Comparison of ENCODE assay signal across 8 cellular contexts in genomic region chr12:50283230-50283923, GRCh38. TPM values are rescaled to one million over a fixed set of nuclear protein-coding genes. Genes with fewer than 3 reads are reported as not detected.
DNase-seq lines count a peak whose midpoint lies in the region; ATAC-seq, FAIRE-seq and TF ChIP-seq lines count a peak whose summit lies in the region.

Gene LIMA1 (minus strand): TSS chr12:50283520. CDS start chr12:50248751, 34,769 bp downstream.

- H2BK5ac ChIP-seq in H1 (ENCODE audit: low read depth, low read length) (0 out of 2 replicates have a peak within 1 kb of the TSS, but pooled peaks have one; percentile 2), mesenchymal stem cell (ENCODE audit: low read depth, low read length, poor library complexity, severe bottlenecking) (no peak within 1 kb of the TSS)

- H2BK15ac ChIP-seq in H1 (ENCODE audit: low read length), result no peak within 1 kb of the TSS
- peak within 1 kb of the TSS; percentile 80 for H2BK15ac ChIP-seq in mesenchymal stem cell (ENCODE audit: low read depth, poor library complexity, severe bottlenecking)

- H3K18ac ChIP-seq in H1 (ENCODE audit: extremely low read depth, low read length) (0 out of 2 replicates have a peak within 1 kb of the TSS, but pooled peaks have one; percentile 17), mesenchymal stem cell (ENCODE audit: low read depth in 1 of 2, low read length in 2 of 2) (peak within 1 kb of the TSS; percentile 40 to 95)

- peak within 1 kb of the TSS; percentile 59 for H3K27ac ChIP-seq in CD8-positive, alpha-beta T cell (ENCODE audit: low read depth, low read length)
- H3K27ac ChIP-seq in H1 (ENCODE audit: low read depth, low read length) (peak within 1 kb of the TSS; percentile 46; the same call in 1 of the 2 replicates), mesenchymal stem cell (ENCODE audit: low read length, poor library complexity, severe bottlenecking) (peak within 1 kb of the TSS; percentile 61)

- H3K4me1 Mint-ChIP-seq in CD8-positive, alpha-beta T cell (ENCODE audit: low read depth), result peaks cover 29% of the 10 kb centered on the region

- peak; percentile 97 for ATAC-seq in CD8-positive, alpha-beta T cell

- H4K91ac ChIP-seq in H1 (replicated peaks; ENCODE audit: insufficient read length, low read length), result peak within 1 kb of the TSS; percentile 58
- H4K91ac ChIP-seq in mesenchymal stem cell (ENCODE audit: low read length), result peak within 1 kb of the TSS; percentile 93

- no peak within 1 kb of the TSS for H3K56ac ChIP-seq in H1 (replicated peaks; ENCODE audit: insufficient read length, low read depth, low read length)

- H3K4me3 ChIP-seq in CD8-positive, alpha-beta T cell (ENCODE audit: low read depth, low read length), result peak within 1 kb of the TSS; percentile 57
- peak within 1 kb of the TSS; percentile 50 to 80 (median 76) for H3K4me3 ChIP-seq in H1 (ENCODE audit: extremely low read depth in 1 of 4, insufficient read depth in 2 of 4, low read depth in 3 of 4, low read length in 4 of 4)
- H3K4me3 ChIP-seq in mesenchymal stem cell (ENCODE audit: insufficient read depth in 1 of 2, low read depth in 1 of 2, low read length in 2 of 2), result peak within 1 kb of the TSS; percentile 85 to 93

- H3K4ac ChIP-seq in H1 (replicated peaks; ENCODE audit: insufficient read length, low read depth, low read length) (no peak within 1 kb of the TSS), mesenchymal stem cell (ENCODE audit: low read depth in 1 of 2, low read length in 2 of 2) (peak within 1 kb of the TSS; percentile 86 to 99)

- H2AFZ ChIP-seq in H1 (ENCODE audit: low read length) (peak within 1 kb of the TSS; percentile 98), mesenchymal stem cell (ENCODE audit: low read depth, low read length) (peak within 1 kb of the TSS; percentile 99)

- H3K4me1 ChIP-seq in CD8-positive, alpha-beta T cell (ENCODE audit: insufficient read depth, low read length), result peaks cover 19% of the 10 kb centered on the region
- H3K4me1 ChIP-seq in H1 (replicated peaks in 1 of 4; ENCODE audit: control insufficient read depth in 3 of 4, insufficient read depth in 4 of 4, low read length in 3 of 4) (peaks cover 2 to 9% (median 6%) of the 10 kb centered on the region in 4 experiments; a peak in 5 of 7 replicates), mesenchymal stem cell (ENCODE audit: control insufficient read depth, insufficient read depth, low read depth, low read length) (peaks cover 6% of the 10 kb centered on the region)

- FAIRE-seq in H1 (lab: Jason Lieb, UNC), result no peak

- H3K9me3 ChIP-seq in CD8-positive, alpha-beta T cell (ENCODE audit: low read length), result no peaks in the 10 kb centered on the region
- H3K9me3 ChIP-seq in H1 (ENCODE audit: insufficient read depth in 2 of 2, low read depth in 1 of 2, low read length in 1 of 2) (no peaks in the 10 kb centered on the region), mesenchymal stem cell (ENCODE audit: control insufficient read depth, low read length) (no peaks in the 10 kb centered on the region)

- H3K23ac ChIP-seq in H1 (ENCODE audit: insufficient read length), result no peak within 1 kb of the TSS
- peak within 1 kb of the TSS in 1 of 2 experiments; percentile 83 for H3K23ac ChIP-seq in mesenchymal stem cell (ENCODE audit: low read length in 2 of 2)

- POLR2A ChIA-PET in CD8-positive, alpha-beta T cell (lab: Charles Lee), result interaction anchor here (0.7 to 2.3 kb wide), 5 partner anchors 10 to 171 kb away, joined by 3 to 12 read pairs (median 5); partner anchors contain the start of gene COX14
- POLR2A ChIA-PET in H1 (lab: Charles Lee; ENCODE audit: partially characterized antibody), result interaction anchor here (0.6 to 2.7 kb wide), 16 partner anchors 9 to 480 kb away, joined by 3 to 12 read pairs (median 4); partner anchors contain the start of genes ATF1, CERS5 and SMARCD1

- CTCF ChIA-PET in CD8-positive, alpha-beta T cell (lab: Charles Lee), result interaction anchor here (0.7 to 2.3 kb wide), 6 partner anchors 9 to 196 kb away, joined by 3 to 9 read pairs (median 4); partner anchors contain the start of gene COX14
- CTCF ChIA-PET in H1 (lab: Charles Lee; ENCODE audit: partially characterized antibody), result interaction anchor here (0.6 to 1.9 kb wide), 15 partner anchors 10 to 1335 kb away, joined by 3 to 7 read pairs (median 3); no protein-coding TSS in a partner anchor

- TF ChIP-seq CTCF in CD8-positive, alpha-beta T cell (IDR thresholded peaks at IDR 0.05), result no peak
- TF ChIP-seq CTCF in GM20000 (IDR thresholded peaks at IDR 0.05; ENCODE audit: extremely low read depth, missing control alignments) (no peak), H1 (IDR thresholded peaks at IDR 0.05; ENCODE audit: control extremely low read depth in 1 of 3, insufficient read depth in 1 of 3, low read depth in 1 of 3, low read length in 3 of 3) (peak; percentile 29 to 58 (median 39); a peak in 3 of 4 replicates)

- H4K8ac ChIP-seq in H1 (ENCODE audit: extremely low read depth, insufficient read depth, low read length), result no peak within 1 kb of the TSS
- H4K8ac ChIP-seq in mesenchymal stem cell (ENCODE audit: low read length), result peak within 1 kb of the TSS; percentile 94

- peak within 1 kb of the TSS; percentile 49 for H4K5ac ChIP-seq in H1 (ENCODE audit: insufficient read length, low read depth, low read length)

- H3K27ac Mint-ChIP-seq in CD8-positive, alpha-beta T cell, result peak within 1 kb of the TSS; percentile 93

- H3K14ac ChIP-seq in H1 (ENCODE audit: insufficient read length) (no peak within 1 kb of the TSS), mesenchymal stem cell (ENCODE audit: low read length in 2 of 2) (peak within 1 kb of the TSS in 1 of 2 experiments; percentile 87)

- TF ChIP-seq EP300 in H1 (IDR thresholded peaks at IDR 0.05; ENCODE audit: borderline replicate concordance in 1 of 2, low read depth in 2 of 2, low read length in 2 of 2), result no peak

- no peaks in the 10 kb centered on the region for H3K27me3 Mint-ChIP-seq in CD8-positive, alpha-beta T cell (ENCODE audit: low read depth)

- H2BK20ac ChIP-seq in H1 (ENCODE audit: low read length), result no peak within 1 kb of the TSS

- no peaks in the 10 kb centered on the region for H3K36me3 ChIP-seq in CD8-positive, alpha-beta T cell (ENCODE audit: insufficient read depth, low read length)
- H3K36me3 ChIP-seq in H1 (ENCODE audit: control insufficient read depth in 2 of 4, insufficient read depth in 4 of 4, low read length in 3 of 4), result no peaks in the 10 kb centered on the region
- H3K36me3 ChIP-seq in mesenchymal stem cell (ENCODE audit: control insufficient read depth in 1 of 2, insufficient read depth in 2 of 2, low read depth in 1 of 2, low read length in 2 of 2), result peaks cover 0 to 4% of the 10 kb centered on the region in 2 experiments

- H3K4me2 ChIP-seq in H1 (ENCODE audit: insufficient read depth in 1 of 2, low read depth in 2 of 2, low read length in 2 of 2) (peak within 1 kb of the TSS; percentile 79 to 98), mesenchymal stem cell (ENCODE audit: low read length, poor library complexity, severe bottlenecking) (peak within 1 kb of the TSS; percentile 86)

- TF ChIP-seq POLR2A in H1 (IDR thresholded peaks at IDR 0.05; ENCODE audit: control extremely low read depth in 1 of 2, low read depth in 2 of 2, low read length in 2 of 2), result peak; percentile 87 to 94

- no peaks in the 10 kb centered on the region for H3K36me3 Mint-ChIP-seq in CD8-positive, alpha-beta T cell

- H3K27me3 ChIP-seq in CD8-positive, alpha-beta T cell (ENCODE audit: insufficient read depth, low read length), result no peaks in the 10 kb centered on the region
- H3K27me3 ChIP-seq in H1 (replicated peaks in 1 of 4; ENCODE audit: control insufficient read depth in 3 of 4, extremely low read depth in 1 of 4, insufficient read depth in 3 of 4, low read length in 3 of 4) (no peaks in the 10 kb centered on the region), mesenchymal stem cell (ENCODE audit: control insufficient read depth in 1 of 2, insufficient read depth in 1 of 2, low read length in 2 of 2) (no peaks in the 10 kb centered on the region)

- H2BK120ac ChIP-seq in H1 (replicated peaks; ENCODE audit: low read depth, low read length), result no peak within 1 kb of the TSS
- peak within 1 kb of the TSS; percentile 58 for H2BK120ac ChIP-seq in mesenchymal stem cell (ENCODE audit: low read depth, low read length)

- peaks cover 10% of the 10 kb centered on the region for H3K23me2 ChIP-seq in H1 (ENCODE audit: low read depth, low read length)

- H2AK5ac ChIP-seq in H1 (ENCODE audit: low read depth, low read length) (no peak within 1 kb of the TSS), mesenchymal stem cell (ENCODE audit: low read length, severe bottlenecking) (peak within 1 kb of the TSS; percentile 90)

- H3K79me1 ChIP-seq in H1 (ENCODE audit: low read depth, low read length), result no peaks in the 10 kb centered on the region
- H3K79me1 ChIP-seq in mesenchymal stem cell (replicated peaks; ENCODE audit: low read length, poor library complexity, severe bottlenecking), result peaks cover 18% of the 10 kb centered on the region

- intact Hi-C loops in CD8-positive, alpha-beta T cell (cut with DNase I, micrococcal nuclease), result loop anchor here (1.0 to 10.0 kb wide), 8 partner anchors 61 to 1671 kb away; partner anchors contain the start of genes SMARCD1 (in 2 of the 2), ACVR1B (in 1 of the 2), CERS5 (in 1 of the 2) and COX14 (in 1 of the 2)

- H3K9me3 Mint-ChIP-seq in CD8-positive, alpha-beta T cell, result no peaks in the 10 kb centered on the region

- H2BK12ac ChIP-seq in H1 (ENCODE audit: low read depth, low read length) (no peak within 1 kb of the TSS), mesenchymal stem cell (ENCODE audit: low read length in 2 of 2) (peak within 1 kb of the TSS in 1 of 2 experiments; percentile 71)

- no peaks in the 10 kb centered on the region for H3K79me2 ChIP-seq in H1 (ENCODE audit: control insufficient read depth in 1 of 2, insufficient read depth in 2 of 2, low read length in 2 of 2)

- H4K20me1 ChIP-seq in H1 (replicated peaks in 1 of 2; ENCODE audit: control insufficient read depth in 1 of 2, insufficient read depth in 2 of 2, low read length in 2 of 2), result no peaks in the 10 kb centered on the region

- TF ChIP-seq RAD21 in H1 (IDR thresholded peaks at IDR 0.05 in 1 of 2, conservative IDR thresholded peaks at IDR 0.05 in 1 of 2; ENCODE audit: low read depth in 2 of 2, low read length in 2 of 2), result peak; percentile 26 to 43; a peak in 3 of 4 replicates

- 3% methylated on average over 51 of the region's 52 CpGs; no CpG with 5 or more reads in 1 of the 2 experiments for WGBS in H1 (ENCODE audit: extremely low coverage in 1 of 2, insufficient coverage in 1 of 2, insufficient read length in 1 of 2, insufficient replicate concordance in 2 of 2, low coverage in 1 of 2, low lambda C conversion rate in 2 of 2, missing lambda C conversion rate in 1 of 2), 2 experiments
- WGBS in mesenchymal stem cell, result under 1% methylated on average over 42 of the region's 52 CpGs

- H3K4me3 Mint-ChIP-seq in CD8-positive, alpha-beta T cell, result peak within 1 kb of the TSS; percentile 93

- DNase-seq in CD8-positive, alpha-beta T cell, result peak; percentile 84 to 96 (median 92)
- peak; percentile 96 for DNase-seq in GM20000 (ENCODE audit: low spot score)
- peak; percentile 61 for DNase-seq in HT1080 (ENCODE audit: low read depth)
- DNase-seq in NOMO-1 treated with dmso at 0.1 percent for 144 hours (lab: John Stamatoyannopoulos, UW; ENCODE audit: unreplicated experiment), result peak; percentile 77
- peak; percentile 79 to 84 (median 83) for DNase-seq in activated CD8-positive, alpha-beta memory T cell treated with anti-CD3 and anti-CD28 coated beads for 48 hours (ENCODE audit: low read depth in 2 of 3, low spot score in 2 of 3)
- peak; percentile 73 to 96 for DNase-seq in H1 (ENCODE audit: low read depth in 1 of 2, low spot score in 2 of 2)
- DNase-seq in mesenchymal stem cell, result peak; percentile 91
- DNase-seq in stimulated activated CD8-positive, alpha-beta memory T cell treated with anti-CD3 and anti-CD28 coated beads, Interleukin-12 subunit alpha, Interleukin-12 subunit beta, amount 100 ng/mL, for 4 hours (ENCODE audit: low read depth), result peak; percentile 87

- H3K9ac ChIP-seq in H1 (replicated peaks in 1 of 4; ENCODE audit: extremely low read depth in 1 of 4, low read depth in 3 of 4, low read length in 3 of 4) (peak within 1 kb of the TSS in 3 of 4 experiments; percentile 2 to 81 (median 63); a peak in 4 of 7 replicates), mesenchymal stem cell (ENCODE audit: low read length) (peak within 1 kb of the TSS; percentile 95)

RNA-seq across cellular contexts. Expression of gene LIMA1, which starts in this region (rescaled TPM):
- total RNA-seq in CD8-positive, alpha-beta T cell, result 1 to 10 TPM; 4.2 TPM
- total RNA-seq in HT1080 (2014; rRNA removed; shearing (Covaris generic)), result 53.2 and 54.5 TPM in 2 replicates
- polyA plus RNA-seq in HT1080 (2015; cell fraction: cytosol; rRNA removed), result 62.0 and 85.4 TPM in 2 replicates
- 230 and 260 TPM in 2 replicates for polyA plus RNA-seq in HT1080 (2015; cell fraction: nucleus; rRNA removed)
- 43.3 and 47.6 TPM in 2 replicates for total RNA-seq in H1 (2021; fragmentation: NEBNext Ultra II Directional; extraction: Animal tissue kit (Norgen Biotek cat#: 25700))
- 8.5 and 12.7 TPM in 2 replicates for polyA plus RNA-seq in H1 (2011; rRNA removed)
- 20.1 TPM for polyA plus RNA-seq in H1 (2011; cell fraction: cytosol; rRNA removed)
- polyA plus RNA-seq in H1 (2011; cell fraction: nucleus; rRNA removed), result 27.8 TPM
- polyA plus RNA-seq in H1 (2012, experiment 1 of 2), result 19.0 to 35.6 TPM (median 24.7 TPM) in 4 replicates
- 3.8 TPM for polyA plus RNA-seq in H1 (2012, experiment 2 of 2)
- polyA plus RNA-seq in H1 (2013, experiment 1 of 2), result 58.5 TPM
- polyA plus RNA-seq in H1 (2013, experiment 2 of 2), result 65.0 TPM
- 35.6 and 51.0 TPM in 2 replicates for polyA minus RNA-seq in H1 (2011; rRNA and poly(A)+ RNA removed)
- polyA minus RNA-seq in H1 (2011; cell fraction: cytosol; rRNA and poly(A)+ RNA removed), result 24.7 TPM
- 44.9 TPM for polyA minus RNA-seq in H1 (2011; cell fraction: nucleus; rRNA and poly(A)+ RNA removed)
- polyA plus RNA-seq in mesenchymal stem cell (2013, experiment 1 of 2), result 78.9 TPM
- 77.4 TPM for polyA plus RNA-seq in mesenchymal stem cell (2013, experiment 2 of 2)

Comparison
In these comparisons a context has a peak if more than half of its experiments do, and no peak if none do; other contexts are left out.
1. Peak in every context shown above with its lines: DNase-seq, ATAC-seq, H3K4me3 ChIP-seq and H3K27ac ChIP-seq.
2. CTCF ChIP-seq: peak in H1 (3 of 3); none in CD8-positive, alpha-beta T cell (single experiment) and GM20000 (single experiment).